Comparison of ENCODE assay signal across 18 cellular contexts in genomic region chrX:15723887-15724517, GRCh38. TPM values are rescaled to one million over a fixed set of nuclear protein-coding genes. Genes with fewer than 3 reads are reported as not detected.
A peak's percentile ranks its signal among the peaks of the same experiment; 100 is the strongest.
DNase-seq lines count a peak whose midpoint lies in the region; ATAC-seq, FAIRE-seq and TF ChIP-seq lines count a peak whose summit lies in the region.
"Had no signal": no experiment of that assay in that cellular context is flagged by ENCODE, and none has a peak within 500 bp of the region (broad histone marks: within the 10 kb centered on the region; RNA-seq: fewer than 3 reads in every experiment).

No MANE protein-coding gene starts in this region.

- no peaks in the 10 kb centered on the region for H3K4me1 ChIP-seq in tibial nerve
- H3K4me1 ChIP-seq: BLaER1 treated with 17β-estradiol and CSF1 and Interleukin-3, amounts not matched to agents 10 nM and 100 nM had no signal

- no peak for TF ChIP-seq EP300 in tibial nerve (IDR thresholded peaks at IDR 0.05)

- H3K9me3 Mint-ChIP-seq in activated T-cell treated with anti-CD3 and anti-CD28 coated beads, Interleukin-2, amount 50 U/mL, for 24 hours = peaks cover 2% of the 10 kb centered on the region
- H3K9me3 Mint-ChIP-seq: CD8-positive, alpha-beta memory T cell had no signal

- peaks cover 7% of the 10 kb centered on the region for H3K4me1 Mint-ChIP-seq in activated T-cell treated with anti-CD3 and anti-CD28 coated beads, Interleukin-2, amount 50 U/mL, for 24 hours (ENCODE audit: low read depth)
- H3K4me1 Mint-ChIP-seq: CD8-positive, alpha-beta memory T cell had no signal

- no peaks in the 10 kb centered on the region for H3K27me3 Mint-ChIP-seq in activated T-cell treated with anti-CD3 and anti-CD28 coated beads, Interleukin-2, amount 50 U/mL, for 24 hours
- H3K27me3 Mint-ChIP-seq: CD8-positive, alpha-beta memory T cell had no signal

- TF ChIP-seq CTCF in tibial nerve (IDR thresholded peaks at IDR 0.05) = no peak

- no peaks in the 10 kb centered on the region for H3K9me3 ChIP-seq in tibial nerve

- no peaks in the 10 kb centered on the region for H3K27me3 ChIP-seq in tibial nerve

- H3K27ac Mint-ChIP-seq in activated T-cell treated with anti-CD3 and anti-CD28 coated beads, Interleukin-2, amount 50 U/mL, for 24 hours = peak overlapping the region; percentile 14
- H3K27ac Mint-ChIP-seq: CD8-positive, alpha-beta memory T cell had no signal

- no peak for DNase-seq in activated T-cell treated with anti-CD3 and anti-CD28 coated beads, Interleukin-2, amount 50 U/mL, for 24 hours
- no peak for DNase-seq in activated T-cell treated with anti-CD3 and anti-CD28 coated beads, Interleukin-2, amount 50 U/mL, for 48 hours
- DNase-seq in GM18507 (ENCODE audit: extremely low spot score, insufficient read length, low read depth) = no peak
- DNase-seq in kidney tubule cell (ENCODE audit: low spot score) = peak; percentile 60
- DNase-seq in tibial nerve (ENCODE audit: low spot score in 2 of 2) = no peak
- no peak for DNase-seq in NCI-H69 (lab: John Stamatoyannopoulos, UW)
- DNase-seq: CD8-positive, alpha-beta memory T cell; DMS53; EL; NCI-H187; NCI-H2107; NCI-H345; NCI-H524 treated with DMSO at 0.1 percent for 48 hours had no signal

- H3K36me3 ChIP-seq in tibial nerve = no peaks in the 10 kb centered on the region

- peak; percentile 9 for FAIRE-seq in GM18507 (lab: Jason Lieb, UNC)
- FAIRE-seq: GM12878, H54 had no signal

- 77 to 85% methylated on average over 3 of the region's 3 CpGs for WGBS in tibial nerve, 2 donors

- H3K36me3 Mint-ChIP-seq in activated T-cell treated with anti-CD3 and anti-CD28 coated beads, Interleukin-2, amount 50 U/mL, for 24 hours (ENCODE audit: low read depth) = peaks cover 10% of the 10 kb centered on the region

- H3K4me3 ChIP-seq in tibial nerve = no peak overlapping the region
- H3K4me3 ChIP-seq: BLaER1 treated with 17β-estradiol and CSF1 and Interleukin-3, amounts not matched to agents 10 nM and 100 nM; GM12878 had no signal

- H3K27ac ChIP-seq in tibial nerve = no peak overlapping the region
- H3K27ac ChIP-seq: BLaER1 treated with 17β-estradiol and CSF1 and Interleukin-3, amounts not matched to agents 10 nM and 100 nM; KMS-11 had no signal

- no peak for TF ChIP-seq POLR2A in tibial nerve (IDR thresholded peaks at IDR 0.05)

- no peak overlapping the region for H3K4me3 Mint-ChIP-seq in activated T-cell treated with anti-CD3 and anti-CD28 coated beads, Interleukin-2, amount 50 U/mL, for 24 hours
- H3K4me3 Mint-ChIP-seq: CD8-positive, alpha-beta memory T cell had no signal

- peak; percentile 39 for ATAC-seq in HG03354 (IDR thresholded peaks at IDR 0.05; ENCODE audit: poor library complexity, severe bottlenecking, unreplicated experiment)
- ATAC-seq: GM12878 had no signal

RNA-seq across cellular contexts. Expression of gene CA5B, which starts 14.1 kb away (rescaled TPM):
- total RNA-seq in tibial nerve = 10 to 100 TPM in 3 of 4 donors, 1 to 10 TPM in 1; 9.6 to 17.6 (median 12.5) TPM

RNA-seq across cellular contexts. Expression of gene CLTRN, which starts 59.4 kb away (rescaled TPM):
- total RNA-seq in tibial nerve = 1 to 10 TPM in 2 of 4 donors, not detected in 2; 1.0 to 1.1 TPM
